Comparison of ENCODE assay signal across 9 cellular contexts in genomic region chr1:83693409-83694126, GRCh38.
DNase-seq lines count a peak whose midpoint lies in the region; ATAC-seq and TF ChIP-seq lines count a peak whose summit lies in the region.
"Had no signal": no experiment of that assay in that cellular context is flagged by ENCODE, and none has a peak within 500 bp of the region (broad histone marks: within the 10 kb centered on the region; RNA-seq: fewer than 3 reads in every experiment).

No MANE protein-coding gene starts in this region.

- no peaks in the 10 kb centered on the region for H4K20me1 ChIP-seq in smooth muscle cell (ENCODE audit: low read depth)

- 15% methylated on average over 12 of the region's 12 CpGs for WGBS in smooth muscle cell (ENCODE audit: low lambda C conversion rate)

- H3K27me3 ChIP-seq in iPS-18a (ENCODE audit: control insufficient read depth, insufficient read depth, low read length) (no peaks in the 10 kb centered on the region), smooth muscle cell (ENCODE audit: low read depth) (peaks cover 18% of the 10 kb centered on the region)

- ATAC-seq in T-helper 17 cell (no peak), GM21619 (IDR thresholded peaks at IDR 0.05; ENCODE audit: unreplicated experiment) (no peak)
- ATAC-seq: HCT116 had no signal

- H3F3A ChIP-seq in smooth muscle cell (ENCODE audit: low read depth) = no peaks in the 10 kb centered on the region

- H2AFZ ChIP-seq in smooth muscle cell (ENCODE audit: low read depth) = peak overlapping the region; percentile 68

- H3K4me1 ChIP-seq in iPS-18a (ENCODE audit: control insufficient read depth, low read depth, low read length) = peaks cover 49% of the 10 kb centered on the region
- peaks cover 40% of the 10 kb centered on the region for H3K4me1 ChIP-seq in smooth muscle cell (ENCODE audit: low read depth)

- peaks cover 20% of the 10 kb centered on the region for H3K27me3 Mint-ChIP-seq in T-helper 17 cell

- peaks cover 2% of the 10 kb centered on the region for H3K36me3 Mint-ChIP-seq in T-helper 17 cell (ENCODE audit: low read depth)

- no peak for TF ChIP-seq CTCF in smooth muscle cell (IDR thresholded peaks at IDR 0.05; ENCODE audit: borderline replicate concordance, insufficient read depth, poor library complexity, severe bottlenecking)

- no peaks in the 10 kb centered on the region for H3K9me3 ChIP-seq in T-helper 17 cell (ENCODE audit: control insufficient read depth, low read length, poor library complexity, severe bottlenecking)
- H3K9me3 ChIP-seq in iPS-18a (ENCODE audit: control insufficient read depth, low read depth, low read length) = no peaks in the 10 kb centered on the region
- H3K9me3 ChIP-seq in smooth muscle cell (replicated peaks; ENCODE audit: low read depth) = no peaks in the 10 kb centered on the region

- H3K79me2 ChIP-seq in smooth muscle cell (ENCODE audit: low read depth) = no peaks in the 10 kb centered on the region

- H3K4me3 ChIP-seq in iPS-18a (ENCODE audit: low read length) (peak overlapping the region; percentile 25), smooth muscle cell (peak overlapping the region; percentile 52)

- H3K4me2 ChIP-seq in smooth muscle cell = peak overlapping the region; percentile 93

- H3K4me3 Mint-ChIP-seq in T-helper 17 cell = peak overlapping the region; percentile 37

- DNase-seq in NCI-H2081 (lab: John Stamatoyannopoulos, UW) (peak; percentile 28 to 41), NCI-H2081 treated with DMSO at 0.1 percent for 48 hours (lab: John Stamatoyannopoulos, UW) (no peak), T-helper 17 cell (no peak), smooth muscle cell (lab: John Stamatoyannopoulos, UW; ENCODE audit: unreplicated experiment) (no peak), NCI-H1105 (lab: John Stamatoyannopoulos, UW) (no peak)
- DNase-seq in activated CD4-positive, alpha-beta T cell treated with anti-CD3 and anti-CD28 coated beads for 4 hours = no peak

- H3K9ac ChIP-seq in iPS-18a (ENCODE audit: low read length) (peak overlapping the region; percentile 49), smooth muscle cell (ENCODE audit: low read depth) (no peak overlapping the region)

- H3K36me3 ChIP-seq in iPS-18a (ENCODE audit: control insufficient read depth, low read depth, low read length) (no peaks in the 10 kb centered on the region), smooth muscle cell (ENCODE audit: low read depth) (no peaks in the 10 kb centered on the region)

- H3K27ac ChIP-seq in iPS-18a (ENCODE audit: low read length) (peak overlapping the region; percentile 78), smooth muscle cell (ENCODE audit: low read depth) (no peak overlapping the region)

- H3K27ac Mint-ChIP-seq in T-helper 17 cell = no peak overlapping the region

- H3K4me1 Mint-ChIP-seq in T-helper 17 cell = no peaks in the 10 kb centered on the region

Comparison
In these comparisons a context has a peak if more than half of its experiments do, and no peak if none do; other contexts are left out.
1. DNase-seq: peak in NCI-H2081 (2 of 2); none in NCI-H2081 treated with DMSO at 0.1 percent for 48 hours (single experiment), T-helper 17 cell (0 of 3), smooth muscle cell (single experiment), NCI-H1105 (single experiment) and activated CD4-positive, alpha-beta T cell treated with anti-CD3 and anti-CD28 coated beads for 4 hours (0 of 2).